32 cellular contexts compared by ENCODE assay signal in genomic region chr16:8676737-8677375, GRCh38. TPM values are rescaled to one million over a fixed set of nuclear protein-coding genes. Genes with fewer than 3 reads are reported as not detected.
DNase-seq lines count a peak whose midpoint lies in the region; ATAC-seq and TF ChIP-seq lines count a peak whose summit lies in the region.
"Had no signal": no experiment of that assay in that cellular context is flagged by ENCODE, and none has a peak within 500 bp of the region (broad histone marks: within the 10 kb centered on the region; RNA-seq: fewer than 3 reads in every experiment).

No MANE protein-coding gene starts in this region.

- H2AFZ ChIP-seq in neural progenitor cell (replicated peaks) = no peak overlapping the region

- no peak for ATAC-seq in CD4-positive, alpha-beta T cell (ENCODE audit: poor library complexity)
- ATAC-seq in GM18907 (IDR thresholded peaks at IDR 0.05; ENCODE audit: unreplicated experiment) = no peak
- ATAC-seq: effector memory CD8-positive, alpha-beta T cell; left ventricle myocardium superior; Panc1; stimulated activated effector memory CD8-positive, alpha-beta T cell treated with anti-CD3 and anti-CD28 coated beads, Interleukin-12 subunit alpha, Interleukin-12 subunit beta, amount 100 ng/mL, for 72 hours had no signal

- H3K27me3 Mint-ChIP-seq in CD4-positive, alpha-beta T cell = no peaks in the 10 kb centered on the region
- peaks cover 8% of the 10 kb centered on the region for H3K27me3 Mint-ChIP-seq in brain
- H3K27me3 Mint-ChIP-seq in neural progenitor cell (ENCODE audit: insufficient read depth, low read depth) = peaks cover 13% of the 10 kb centered on the region
- H3K27me3 Mint-ChIP-seq in CD8-positive, alpha-beta memory T cell = peaks cover 0 to 1% of the 10 kb centered on the region in 2 donors
- H3K27me3 Mint-ChIP-seq: effector memory CD8-positive, alpha-beta T cell had no signal

- CTCF ChIA-PET in CD4-positive, alpha-beta T cell (lab: Charles Lee) = no interaction called here
- CTCF ChIA-PET in CD8-positive, alpha-beta memory T cell (lab: Charles Lee) = no interaction called here

- no peaks in the 10 kb centered on the region for H3K36me3 ChIP-seq in neural progenitor cell
- H3K36me3 ChIP-seq in CD8-positive, alpha-beta memory T cell (ENCODE audit: insufficient read depth, low read length) = no peaks in the 10 kb centered on the region
- H3K36me3 ChIP-seq: ascending aorta, upper lobe of left lung, WERI-Rb-1 had no signal

- H3K9me3 Mint-ChIP-seq in CD4-positive, alpha-beta T cell = peaks cover 2% of the 10 kb centered on the region
- H3K9me3 Mint-ChIP-seq in brain = peaks cover 3 to 13% (median 6%) of the 10 kb centered on the region in 5 experiments
- H3K9me3 Mint-ChIP-seq in neural progenitor cell = peaks cover 13% of the 10 kb centered on the region
- H3K9me3 Mint-ChIP-seq in CD8-positive, alpha-beta memory T cell = peaks cover 0 to 8% (median 5%) of the 10 kb centered on the region in 5 donors
- H3K9me3 Mint-ChIP-seq: effector memory CD8-positive, alpha-beta T cell; stimulated activated effector memory CD8-positive, alpha-beta T cell treated with anti-CD3 and anti-CD28 coated beads, Interleukin-12 subunit alpha, Interleukin-12 subunit beta, amount 100 ng/mL, for 72 hours had no signal

- intact Hi-C loops in CD4-positive, alpha-beta T cell (cut with DNase I, micrococcal nuclease) = no loop called here

- H3K79me2 ChIP-seq in neural progenitor cell (ENCODE audit: low read depth) = no peaks in the 10 kb centered on the region

- peaks cover 14% of the 10 kb centered on the region for H3K36me3 Mint-ChIP-seq in CD4-positive, alpha-beta T cell (ENCODE audit: low read depth)
- H3K36me3 Mint-ChIP-seq in brain (peaks cover 21% of the 10 kb centered on the region), neural progenitor cell (peaks cover 5% of the 10 kb centered on the region)
- peaks cover 8 to 10% (median 10%) of the 10 kb centered on the region in 3 donors for H3K36me3 Mint-ChIP-seq in CD8-positive, alpha-beta memory T cell

- POLR2A ChIA-PET in CD4-positive, alpha-beta T cell (lab: Charles Lee) = no interaction called here
- POLR2A ChIA-PET in CD8-positive, alpha-beta memory T cell (lab: Charles Lee) = no interaction called here

- no peak overlapping the region for H3K4me2 ChIP-seq in neural progenitor cell

- H3K4me1 Mint-ChIP-seq in CD4-positive, alpha-beta T cell (ENCODE audit: low read depth) = peaks cover 24% of the 10 kb centered on the region
- H3K4me1 Mint-ChIP-seq in brain (peaks cover 38% of the 10 kb centered on the region), neural progenitor cell (peaks cover 28% of the 10 kb centered on the region)
- peaks cover 26 to 40% (median 36%) of the 10 kb centered on the region in 3 donors for H3K4me1 Mint-ChIP-seq in CD8-positive, alpha-beta memory T cell

- peak overlapping the region; percentile 68 for H3K4me3 Mint-ChIP-seq in CD4-positive, alpha-beta T cell
- peak overlapping the region in 4 of 5 experiments; percentile 20 to 89 (median 67) for H3K4me3 Mint-ChIP-seq in brain
- peak overlapping the region; percentile 43 for H3K4me3 Mint-ChIP-seq in neural progenitor cell
- H3K4me3 Mint-ChIP-seq in CD8-positive, alpha-beta memory T cell = peak overlapping the region in 2 of 7 donors; percentile 29 to 31
- H3K4me3 Mint-ChIP-seq: activated naive CD8-positive, alpha-beta T cell treated with anti-CD3 and anti-CD28 coated beads, Interleukin-2, amount 10 ng/mL, durations not matched to agents 7 days and 5 days had no signal

- peaks cover 3% of the 10 kb centered on the region for H4K20me1 ChIP-seq in neural progenitor cell (ENCODE audit: low read depth)

- H3K27ac Mint-ChIP-seq in CD4-positive, alpha-beta T cell = no peak overlapping the region
- H3K27ac Mint-ChIP-seq in brain (peak overlapping the region in 1 of 5 experiments; percentile 57), neural progenitor cell (no peak overlapping the region)
- H3K27ac Mint-ChIP-seq in CD8-positive, alpha-beta memory T cell = peak overlapping the region in 2 of 8 donors; percentile 9 to 44
- H3K27ac Mint-ChIP-seq: activated naive CD8-positive, alpha-beta T cell treated with anti-CD3 and anti-CD28 coated beads, Interleukin-2, amount 10 ng/mL, durations not matched to agents 7 days and 5 days; effector memory CD8-positive, alpha-beta T cell; stimulated activated effector memory CD8-positive, alpha-beta T cell treated with anti-CD3 and anti-CD28 coated beads, Interleukin-12 subunit alpha, Interleukin-12 subunit beta, amount 100 ng/mL, for 72 hours had no signal

- H3K9ac ChIP-seq in neural progenitor cell = no peak overlapping the region

- no peaks in the 10 kb centered on the region for H3F3A ChIP-seq in neural progenitor cell (ENCODE audit: low read depth)

- no peak overlapping the region for H3K4me3 ChIP-seq in neural progenitor cell
- H3K4me3 ChIP-seq in CD8-positive, alpha-beta memory T cell (ENCODE audit: low read length) = no peak overlapping the region
- H3K4me3 ChIP-seq: ascending aorta, upper lobe of left lung had no signal

- peaks cover 8% of the 10 kb centered on the region for H3K9me3 ChIP-seq in CD4-positive, alpha-beta T cell (ENCODE audit: control insufficient read depth, low read length)
- H3K9me3 ChIP-seq in neural progenitor cell (ENCODE audit: low read depth) = no peaks in the 10 kb centered on the region
- H3K9me3 ChIP-seq in CD8-positive, alpha-beta memory T cell (ENCODE audit: low read length) = no peaks in the 10 kb centered on the region
- H3K9me3 ChIP-seq: ascending aorta, upper lobe of left lung had no signal

- H3K27me3 ChIP-seq in CD4-positive, alpha-beta T cell (ENCODE audit: control insufficient read depth, insufficient read depth, low read length) = no peaks in the 10 kb centered on the region
- H3K27me3 ChIP-seq in neural progenitor cell = peaks cover 45% of the 10 kb centered on the region
- no peaks in the 10 kb centered on the region for H3K27me3 ChIP-seq in CD8-positive, alpha-beta memory T cell (ENCODE audit: insufficient read depth, low read length, poor library complexity, severe bottlenecking)
- H3K27me3 ChIP-seq: ascending aorta, upper lobe of left lung had no signal

- no peak overlapping the region for H3K27ac ChIP-seq in CD4-positive, alpha-beta T cell (ENCODE audit: low read depth, low read length)
- no peak overlapping the region for H3K27ac ChIP-seq in neural progenitor cell
- H3K27ac ChIP-seq in CD8-positive, alpha-beta memory T cell (ENCODE audit: low read depth, low read length) = no peak overlapping the region
- H3K27ac ChIP-seq: ascending aorta, upper lobe of left lung, WERI-Rb-1 had no signal

- TF ChIP-seq CTCF in CD4-positive, alpha-beta T cell (IDR thresholded peaks at IDR 0.05) = no peak
- TF ChIP-seq CTCF in brain (conservative IDR thresholded peaks at IDR 0.05) = no peak
- TF ChIP-seq CTCF in neural progenitor cell (IDR thresholded peaks at IDR 0.05) = no peak

- H3K4me1 ChIP-seq in neural progenitor cell = peaks cover 4% of the 10 kb centered on the region
- peaks cover 15% of the 10 kb centered on the region for H3K4me1 ChIP-seq in CD8-positive, alpha-beta memory T cell (ENCODE audit: insufficient read depth, low read length)

- DNase-seq in CD4-positive, alpha-beta T cell = no peak
- peak; percentile 65 for DNase-seq in M059J (ENCODE audit: low read depth)
- no peak for DNase-seq in neural progenitor cell (ENCODE audit: low spot score)
- DNase-seq in activated CD8-positive, alpha-beta memory T cell treated with anti-CD3 and anti-CD28 coated beads, Interleukin-2, amount 50 U/mL, for 48 hours = no peak
- DNase-seq in CD8-positive, alpha-beta memory T cell = no peak
- DNase-seq: activated CD4-positive, alpha-beta T cell treated with anti-CD3 and anti-CD28 coated beads for 4 hours; activated CD8-positive, alpha-beta memory T cell treated with anti-CD3 and anti-CD28 coated beads for 24 hours; activated effector memory CD4-positive, alpha-beta T cell treated with anti-CD3 and anti-CD28 coated beads, Interleukin-2, amount 50 U/mL, for 16 hours; activated naive CD8-positive, alpha-beta T cell treated with anti-CD3 and anti-CD28 coated beads, Interleukin-2, amount 10 ng/mL, durations not matched to agents 7 days and 5 days; activated T-cell treated with anti-CD3 and anti-CD28 coated beads, Interleukin-2, amount 50 U/mL, for 1 hour; central memory CD4-positive, alpha-beta T cell; effector memory CD8-positive, alpha-beta T cell; erythroblast; head of caudate nucleus; Karpas-422; kidney; left ventricle myocardium superior; NCI-H1417; NCI-H2029; NCI-H2227 treated with DMSO at 0.1 percent for 48 hours; NCI-H69; occipital lobe; SIG-M5; substantia nigra; T1000; upper lobe of left lung; WERI-Rb-1 had no signal

RNA-seq across cellular contexts. Expression of gene ABAT, which starts 2.4 kb away (rescaled TPM):
- total RNA-seq in CD4-positive, alpha-beta T cell = 1 to 10 TPM; 4.1 to 4.4 TPM
- 0.66 and 0.91 TPM in 2 replicates for total RNA-seq in M059J (2014; rRNA removed; shearing (Covaris generic))
- 76.9 TPM for polyA plus RNA-seq in brain (ENCODE audit: insufficient read depth, low read depth, low replicate concordance)
- total RNA-seq in neural progenitor cell (ENCODE audit: low replicate concordance) = 7.3 and 7.9 TPM in 2 replicates
- 10 to 100 TPM in 1 of 2 experiments, 1 to 10 TPM in 1; 9.8 to 10.1 TPM for total RNA-seq in CD8-positive, alpha-beta memory T cell
- polyA plus RNA-seq in CD8-positive, alpha-beta memory T cell = 3.0 TPM

RNA-seq across cellular contexts. Expression of gene METTL22, which starts 55.4 kb away (rescaled TPM):
- 10 to 100 TPM; 23.2 to 26.5 TPM for total RNA-seq in CD4-positive, alpha-beta T cell
- 17.3 and 23.6 TPM in 2 replicates for total RNA-seq in M059J (2014; rRNA removed; shearing (Covaris generic))
- polyA plus RNA-seq in brain (ENCODE audit: insufficient read depth, low read depth, low replicate concordance) = 16.3 TPM
- total RNA-seq in neural progenitor cell (ENCODE audit: low replicate concordance) = 41.1 and 54.8 TPM in 2 replicates
- 10 to 100 TPM; 21.3 to 24.1 TPM for total RNA-seq in CD8-positive, alpha-beta memory T cell
- polyA plus RNA-seq in CD8-positive, alpha-beta memory T cell = 10.8 TPM
